ENCODE assay signal across 23 cellular contexts in the genomic region with DNA sequence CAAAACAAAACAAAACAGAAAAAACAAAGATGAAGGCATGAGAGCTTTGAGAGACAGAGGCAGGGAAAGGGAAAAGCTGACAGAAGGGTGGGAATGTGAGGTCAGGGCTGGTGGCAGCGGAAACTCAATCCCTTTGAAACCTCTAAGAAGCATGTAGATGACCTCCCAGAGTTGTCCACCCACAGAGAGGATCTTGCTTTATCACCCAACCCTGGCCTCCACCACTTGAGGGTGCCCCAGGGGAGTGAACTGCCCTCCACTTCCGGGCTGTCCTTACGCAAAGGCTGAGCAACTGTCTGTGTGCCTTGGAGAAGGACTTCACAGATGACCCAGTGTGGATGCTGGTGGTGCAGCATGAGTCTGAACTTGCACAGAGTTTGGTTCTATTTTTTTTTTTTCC. TPM values are rescaled to one million over a fixed set of nuclear protein-coding genes. Genes with fewer than 3 reads are reported as not detected.
A peak's percentile ranks its signal among the peaks of the same experiment; 100 is the strongest.
DNase-seq lines count a peak whose midpoint lies in the region; ATAC-seq, FAIRE-seq and TF ChIP-seq lines count a peak whose summit lies in the region.
"Had no signal": no experiment of that assay in that cellular context is flagged by ENCODE, and none has a peak within 500 bp of the region (broad histone marks: within the 10 kb centered on the region; RNA-seq: fewer than 3 reads in every experiment).

No MANE protein-coding gene starts in this region.

- ATAC-seq in activated CD8-positive, alpha-beta T cell treated with anti-CD3 and anti-CD28 coated beads, Interleukin-2, amount 10 ng/mL, durations not matched to agents 7 days and 5 days, result no peak
- ATAC-seq in lung (ENCODE audit: insufficient read depth, low FRiP score) (peak; percentile 11), GM19463 (IDR thresholded peaks at IDR 0.05; ENCODE audit: unreplicated experiment) (no peak)
- ATAC-seq: activated T-cell treated with anti-CD3 and anti-CD28 coated beads, Interleukin-2, amount 50 U/mL, for 72 hours; left lobe of liver had no signal

- CTCF ChIA-PET in CD8-positive, alpha-beta memory T cell (lab: Charles Lee), result interaction anchor here (0.9 kb wide), 1 partner anchor 400 kb away, joined by 3 read pairs; no protein-coding TSS in a partner anchor
- CTCF ChIA-PET in activated CD8-positive, alpha-beta T cell treated with anti-CD3 and anti-CD28 coated beads, Interleukin-2, amount 10 ng/mL, durations not matched to agents 7 days and 5 days (lab: Charles Lee), result no interaction called here

- no peak overlapping the region for H3K27ac ChIP-seq in CD8-positive, alpha-beta memory T cell (ENCODE audit: low read depth, low read length)
- H3K27ac ChIP-seq in lung (ENCODE audit: low read depth in 1 of 2, low read length in 1 of 2), result no peak overlapping the region
- H3K27ac ChIP-seq: C4-2B, GM23248, parathyroid adenoma, tibial nerve had no signal

- H3K4me3 Mint-ChIP-seq in CD8-positive, alpha-beta memory T cell, result no peak overlapping the region
- no peak overlapping the region for H3K4me3 Mint-ChIP-seq in activated CD8-positive, alpha-beta T cell treated with anti-CD3 and anti-CD28 coated beads, Interleukin-2, amount 10 ng/mL, durations not matched to agents 7 days and 5 days

- no peaks in the 10 kb centered on the region for H3K9me3 ChIP-seq in CD8-positive, alpha-beta memory T cell (ENCODE audit: low read length)
- H3K9me3 ChIP-seq in lung (ENCODE audit: control insufficient read depth in 2 of 2, insufficient read depth in 1 of 2, low read length in 1 of 2), result no peaks in the 10 kb centered on the region

- H3K27me3 Mint-ChIP-seq in CD8-positive, alpha-beta memory T cell, result peaks cover 0 to 2% of the 10 kb centered on the region in 2 donors
- peaks cover 4% of the 10 kb centered on the region for H3K27me3 Mint-ChIP-seq in activated CD8-positive, alpha-beta T cell treated with anti-CD3 and anti-CD28 coated beads, Interleukin-2, amount 10 ng/mL, durations not matched to agents 7 days and 5 days (ENCODE audit: low read depth)

- 83 to 86% methylated on average over 3 of the region's 3 CpGs for WGBS in lung, 2 donors

- peak overlapping the region in 5 of 8 donors; percentile 64 to 85 (median 81) for H3K27ac Mint-ChIP-seq in CD8-positive, alpha-beta memory T cell
- peak overlapping the region; percentile 19 for H3K27ac Mint-ChIP-seq in activated CD8-positive, alpha-beta T cell treated with anti-CD3 and anti-CD28 coated beads, Interleukin-2, amount 10 ng/mL, durations not matched to agents 7 days and 5 days

- peaks cover 24 to 67% (median 35%) of the 10 kb centered on the region in 3 donors for H3K4me1 Mint-ChIP-seq in CD8-positive, alpha-beta memory T cell
- H3K4me1 Mint-ChIP-seq in activated CD8-positive, alpha-beta T cell treated with anti-CD3 and anti-CD28 coated beads, Interleukin-2, amount 10 ng/mL, durations not matched to agents 7 days and 5 days (ENCODE audit: low read depth), result peaks cover 50% of the 10 kb centered on the region

- no peak overlapping the region for H3K4me3 ChIP-seq in CD8-positive, alpha-beta memory T cell (ENCODE audit: low read length)
- H3K4me3 ChIP-seq in lung, result no peak overlapping the region
- H3K4me3 ChIP-seq: GM23248, smooth muscle cell, tibial nerve had no signal

- H3K36me3 ChIP-seq in CD8-positive, alpha-beta memory T cell (ENCODE audit: insufficient read depth, low read length), result no peaks in the 10 kb centered on the region
- no peaks in the 10 kb centered on the region for H3K36me3 ChIP-seq in lung (ENCODE audit: control insufficient read depth in 2 of 2, insufficient read depth in 2 of 2, low read length in 2 of 2)
- H3K36me3 ChIP-seq: tibial nerve had no signal

- H3K36me3 Mint-ChIP-seq in CD8-positive, alpha-beta memory T cell, result no peaks in the 10 kb centered on the region
- peaks cover 3% of the 10 kb centered on the region for H3K36me3 Mint-ChIP-seq in activated CD8-positive, alpha-beta T cell treated with anti-CD3 and anti-CD28 coated beads, Interleukin-2, amount 10 ng/mL, durations not matched to agents 7 days and 5 days (ENCODE audit: low read depth)

- in situ Hi-C loops in GM13977 (cut with MboI; ENCODE audit: low pct_unique_long_range_greater_than_20kb, low sequenced_read_pairs, unreplicated experiment), result no loop called here

- no peaks in the 10 kb centered on the region for H3K9me3 Mint-ChIP-seq in CD8-positive, alpha-beta memory T cell
- no peaks in the 10 kb centered on the region for H3K9me3 Mint-ChIP-seq in activated CD8-positive, alpha-beta T cell treated with anti-CD3 and anti-CD28 coated beads, Interleukin-2, amount 10 ng/mL, durations not matched to agents 7 days and 5 days (ENCODE audit: insufficient read depth)

- no peak for FAIRE-seq in HTR-8/SVneo (lab: Jason Lieb, UNC)
- FAIRE-seq: endometrium, frontal cortex had no signal

- POLR2A ChIA-PET in CD8-positive, alpha-beta memory T cell (lab: Charles Lee), result no interaction called here
- POLR2A ChIA-PET in activated CD8-positive, alpha-beta T cell treated with anti-CD3 and anti-CD28 coated beads, Interleukin-2, amount 10 ng/mL, durations not matched to agents 7 days and 5 days (lab: Charles Lee), result no interaction called here

- H3K4me1 ChIP-seq in CD8-positive, alpha-beta memory T cell (ENCODE audit: insufficient read depth, low read length), result peaks cover 8% of the 10 kb centered on the region
- H3K4me1 ChIP-seq in lung (ENCODE audit: control insufficient read depth in 2 of 2, insufficient read depth in 2 of 2, low read length in 2 of 2), result no peaks in the 10 kb centered on the region
- H3K4me1 ChIP-seq: parathyroid adenoma, tibial nerve had no signal

- no peaks in the 10 kb centered on the region for H3K27me3 ChIP-seq in CD8-positive, alpha-beta memory T cell (ENCODE audit: insufficient read depth, low read length, poor library complexity, severe bottlenecking)
- no peaks in the 10 kb centered on the region for H3K27me3 ChIP-seq in lung (ENCODE audit: control insufficient read depth, insufficient read depth)
- H3K27me3 ChIP-seq: tibial nerve had no signal

- TF ChIP-seq CTCF in lung (IDR thresholded peaks at IDR 0.05; ENCODE audit: control extremely low read depth, extremely low read depth), result no peak
- TF ChIP-seq CTCF in GM13977 (IDR thresholded peaks at IDR 0.05; ENCODE audit: extremely low read depth, insufficient read depth, missing control alignments), result no peak

- no peak for DNase-seq in CD8-positive, alpha-beta memory T cell
- DNase-seq in HTR-8/SVneo (ENCODE audit: insufficient read length, low spot score), result peak; percentile 21
- no peak for DNase-seq in activated CD8-positive, alpha-beta T cell treated with anti-CD3 and anti-CD28 coated beads, Interleukin-2, amount 10 ng/mL, durations not matched to agents 7 days and 5 days
- DNase-seq in lung (ENCODE audit: low spot score), result no peak
- no peak for DNase-seq in GM13977 (ENCODE audit: low spot score)
- DNase-seq in NCI-H2196 treated with DMSO at 0.1 percent for 48 hours (lab: John Stamatoyannopoulos, UW; ENCODE audit: unreplicated experiment), result no peak
- DNase-seq: activated CD4-positive, alpha-beta T cell treated with anti-CD3 and anti-CD28 coated beads, Interleukin-2, amount 50 U/mL, for 1 hour; activated T-cell treated with anti-CD3 and anti-CD28 coated beads, Interleukin-2, amount 50 U/mL, for 72 hours; cerebellar nuclear complex; GM23248; KBM-7; NCI-H1105; NCI-H774; RPMI8226; T-helper 9 cell had no signal

RNA-seq across cellular contexts. Expression of a gene that starts 26.7 kb away (rescaled TPM):
- total RNA-seq in CD8-positive, alpha-beta memory T cell, result 10 to 100 TPM; 46.5 to 54.1 TPM
- 52.0 TPM for polyA plus RNA-seq in CD8-positive, alpha-beta memory T cell
- total RNA-seq in activated CD8-positive, alpha-beta T cell treated with anti-CD3 and anti-CD28 coated beads, Interleukin-2, amount 10 ng/mL, durations not matched to agents 7 days and 5 days, result 10 to 100 TPM; 33.9 to 34.1 TPM
- 10 to 100 TPM in 1 of 2 donors, 1 to 10 TPM in 1; 8.2 to 19.7 TPM for total RNA-seq in lung
- 10 to 100 TPM; 26.7 to 29.9 TPM for polyA plus RNA-seq in lung
